In genomic region chr20:22333885-22334545, GRCh38 we compare ENCODE assay signal across 8 cellular contexts.
DNase-seq lines count a peak whose midpoint lies in the region; ATAC-seq and TF ChIP-seq lines count a peak whose summit lies in the region.

No MANE protein-coding gene starts in this region.

- TF ChIP-seq CTCF in Calu3 (IDR thresholded peaks at IDR 0.05; ENCODE audit: unreplicated experiment) (no peak), psoas muscle (IDR thresholded peaks at IDR 0.05) (peak; percentile 73)

- H3K4me3 Mint-ChIP-seq in Calu3 (ENCODE audit: low read depth, unreplicated experiment) = no peak overlapping the region

- CTCF ChIA-PET in Calu3 (lab: Charles Lee) = interaction anchor here (0.6 kb wide), 1 partner anchor 349 kb away, joined by 3 read pairs; no protein-coding TSS in a partner anchor

- no peaks in the 10 kb centered on the region for H3K27me3 ChIP-seq in psoas muscle (ENCODE audit: insufficient read depth in 3 of 3, low read length in 2 of 3)

- H3K36me3 ChIP-seq in psoas muscle (ENCODE audit: insufficient read depth in 1 of 2, low read depth in 1 of 2) = no peaks in the 10 kb centered on the region

- peaks cover 21% of the 10 kb centered on the region for H3K27me3 Mint-ChIP-seq in Calu3 (ENCODE audit: unreplicated experiment)

- no TSS peak for BruUV-seq in Calu3 (replicated peaks; lab: Mats Ljungman, UMichigan)

- no peaks in the 10 kb centered on the region for H3K9me3 Mint-ChIP-seq in Calu3 (ENCODE audit: low read depth, unreplicated experiment)

- no peaks in the 10 kb centered on the region for H3K9me3 ChIP-seq in psoas muscle

- ATAC-seq in GM19351 (IDR thresholded peaks at IDR 0.05; ENCODE audit: unreplicated experiment) (peak; percentile 89), HG03521 (IDR thresholded peaks at IDR 0.05; ENCODE audit: unreplicated experiment) (peak; percentile 68), psoas muscle (peak; percentile 56 to 85 (median 79)), GM19324 (IDR thresholded peaks at IDR 0.05; ENCODE audit: low FRiP score, unreplicated experiment) (no peak)

- no peaks in the 10 kb centered on the region for H3K4me1 Mint-ChIP-seq in Calu3 (ENCODE audit: low read depth, unreplicated experiment)

- no peaks in the 10 kb centered on the region for H3K36me3 Mint-ChIP-seq in Calu3 (ENCODE audit: insufficient read depth, unreplicated experiment)

- no peaks in the 10 kb centered on the region for H3K4me1 ChIP-seq in psoas muscle

- WGBS in psoas muscle, 3 donors = 33 to 37% (median 37%) methylated on average over 19 of the region's 19 CpGs

- no peak overlapping the region for H3K4me3 ChIP-seq in psoas muscle

- H3K27ac Mint-ChIP-seq in Calu3 (ENCODE audit: unreplicated experiment) = no peak overlapping the region

- peak; percentile 42 for DNase-seq in Calu3
- peak; percentile 55 for DNase-seq in NCI-H774 (lab: John Stamatoyannopoulos, UW)
- peak; percentile 2 for DNase-seq in activated gamma-delta T cell treated with anti-CD3 and anti-CD28 coated beads, Interleukin-2, amount 50 U/mL, for 16 hours (ENCODE audit: low read depth)
- peak in 41 of 42 donors; percentile 17 to 76 (median 48) for DNase-seq in head of caudate nucleus
- DNase-seq in psoas muscle = peak; percentile 35 to 56

- intact Hi-C loops in Calu3 (cut with micrococcal nuclease; ENCODE audit: unreplicated experiment) (no loop called here), head of caudate nucleus (cut with DNase I) (no loop called here), psoas muscle (cut with DNase I) (loop anchor here (10.0 kb wide), 4 partner anchors 71 to 1011 kb away; partner anchors contain the start of gene FOXA2 (in 1 of the 2))

- H3K27ac ChIP-seq in psoas muscle = no peak overlapping the region

Comparison
In these comparisons a context has a peak if more than half of its experiments do, and no peak if none do; other contexts are left out.
1. DNase-seq: peak in every context shown above with its lines; median percentile 55 in NCI-H774; 48 in head of caudate nucleus; 46 in psoas muscle; 42 in Calu3; 2 in activated gamma-delta T cell treated with anti-CD3 and anti-CD28 coated beads, Interleukin-2, amount 50 U/mL, for 16 hours.
2. intact Hi-C loops: an anchor here in psoas muscle (10.0 kb wide); none called in Calu3 and head of caudate nucleus.